ENCODE assay signal across 11 cellular contexts in the genomic region with DNA sequence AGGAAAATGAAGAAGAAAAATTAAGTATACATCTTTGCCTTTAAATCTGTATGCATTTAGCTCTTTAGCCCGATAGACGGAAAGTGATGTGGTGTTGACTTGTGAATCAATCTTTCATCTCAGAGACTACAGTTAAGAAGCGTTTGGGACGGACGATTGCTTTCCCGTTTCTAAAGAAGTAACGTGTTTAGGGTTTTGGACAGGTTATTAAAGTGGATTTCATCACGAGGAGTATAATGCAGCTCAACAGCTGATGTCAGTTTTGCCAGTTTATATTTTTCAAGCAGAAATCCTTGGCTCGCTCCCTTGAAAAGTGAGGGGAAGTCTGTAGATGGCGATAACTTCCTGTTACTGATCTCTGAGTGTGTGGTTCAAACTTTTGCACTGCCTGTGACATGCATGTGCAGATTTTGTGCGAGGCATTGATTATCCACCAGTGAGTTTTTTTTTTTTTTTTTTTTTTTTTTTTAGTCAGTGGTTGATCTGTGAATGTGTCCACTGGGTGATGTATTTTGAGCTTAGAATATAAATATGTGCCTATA. TPM values are rescaled to one million over a fixed set of nuclear protein-coding genes. Genes with fewer than 3 reads are reported as not detected.
DNase-seq lines count a peak whose midpoint lies in the region; ATAC-seq and TF ChIP-seq lines count a peak whose summit lies in the region.
"Had no signal": no experiment of that assay in that cellular context is flagged by ENCODE, and none has a peak within 500 bp of the region (broad histone marks: within the 10 kb centered on the region; RNA-seq: fewer than 3 reads in every experiment).

No MANE protein-coding gene starts in this region.

- intact Hi-C loops in heart right ventricle (cut with DNase I) (loop anchor here in 3 of 10 donors (10.0 kb wide), 2 partner anchors 572 to 632 kb away; no protein-coding TSS in a partner anchor), Right ventricle myocardium inferior (cut with DNase I) (no loop called here), vagina (cut with DNase I) (no loop called here)
- intact Hi-C loops in dendritic cell treated with granulocyte-macrophage colony-stimulating factor and Interleukin-4, amounts not matched to agents 40 ng/mL and 50 ng/mL, for 4 days (cut with micrococcal nuclease), result loop anchor here (10.0 kb wide), 1 partner anchor 418 kb away; no protein-coding TSS in a partner anchor

- H3K9me3 ChIP-seq in heart right ventricle (no peaks in the 10 kb centered on the region), mucosa of rectum (ENCODE audit: control insufficient read depth in 2 of 2, low read length in 2 of 2) (no peaks in the 10 kb centered on the region), vagina (no peaks in the 10 kb centered on the region)

- peaks cover 12% of the 10 kb centered on the region for H3K4me1 Mint-ChIP-seq in dendritic cell treated with granulocyte-macrophage colony-stimulating factor and Interleukin-4, amounts not matched to agents 40 ng/mL and 50 ng/mL, for 4 days (ENCODE audit: low read depth)
- H3K4me1 Mint-ChIP-seq in HFFc6 (ENCODE audit: low read depth), result no peaks in the 10 kb centered on the region

- no peak for TF ChIP-seq POLR2A in vagina (IDR thresholded peaks at IDR 0.05)

- H3K4me3 ChIP-seq in heart right ventricle, result peak overlapping the region in 8 of 10 donors; percentile 14 to 47 (median 38)
- H3K4me3 ChIP-seq in mucosa of rectum (ENCODE audit: low read length in 2 of 2), result peak overlapping the region; percentile 30 to 62
- H3K4me3 ChIP-seq in vagina, result peak overlapping the region; percentile 55 to 68
- H3K4me3 ChIP-seq: BLaER1 had no signal

- H3K9ac ChIP-seq in mucosa of rectum (ENCODE audit: low read depth in 1 of 2, low read length in 2 of 2), result no peak overlapping the region
- H3K9ac ChIP-seq: BLaER1 had no signal

- DNase-seq in heart right ventricle (no peak), Right ventricle myocardium inferior (ENCODE audit: missing footprints) (no peak), vagina (ENCODE audit: extremely low spot score in 2 of 2) (no peak), HFFc6 (no peak)
- DNase-seq: activated CD4-positive, alpha-beta T cell treated with anti-CD3 and anti-CD28 coated beads for 4 hours; IMR-90 had no signal

- H3K27me3 Mint-ChIP-seq in dendritic cell treated with granulocyte-macrophage colony-stimulating factor and Interleukin-4, amounts not matched to agents 40 ng/mL and 50 ng/mL, for 4 days, result peaks cover 59% of the 10 kb centered on the region
- H3K27me3 Mint-ChIP-seq in HFFc6 (ENCODE audit: insufficient read depth), result peaks cover 11% of the 10 kb centered on the region

- H3K4me3 Mint-ChIP-seq in dendritic cell treated with granulocyte-macrophage colony-stimulating factor and Interleukin-4, amounts not matched to agents 40 ng/mL and 50 ng/mL, for 4 days, result peak overlapping the region; percentile 39
- no peak overlapping the region for H3K4me3 Mint-ChIP-seq in HFFc6

- no peak overlapping the region for H3K27ac Mint-ChIP-seq in dendritic cell treated with granulocyte-macrophage colony-stimulating factor and Interleukin-4, amounts not matched to agents 40 ng/mL and 50 ng/mL, for 4 days
- H3K27ac Mint-ChIP-seq in HFFc6, result no peak overlapping the region

- 6 to 9% methylated on average over 11 of the region's 11 CpGs for WGBS in heart right ventricle, 2 donors

- H3K27ac ChIP-seq in heart right ventricle (no peak overlapping the region), mucosa of rectum (ENCODE audit: low read depth in 2 of 2, low read length in 2 of 2) (no peak overlapping the region), vagina (peak overlapping the region; percentile 60)
- H3K27ac ChIP-seq: BLaER1 had no signal

- peak in 1 of 8 donors; percentile 50 for ATAC-seq in heart right ventricle
- no peak for ATAC-seq in Right ventricle myocardium inferior
- ATAC-seq in GM21526 (IDR thresholded peaks at IDR 0.05; ENCODE audit: low FRiP score, unreplicated experiment), result no peak
- no peak for ATAC-seq in GM19467 (IDR thresholded peaks at IDR 0.05; ENCODE audit: unreplicated experiment)

- no peaks in the 10 kb centered on the region for H3K36me3 Mint-ChIP-seq in dendritic cell treated with granulocyte-macrophage colony-stimulating factor and Interleukin-4, amounts not matched to agents 40 ng/mL and 50 ng/mL, for 4 days (ENCODE audit: low read depth)
- H3K36me3 Mint-ChIP-seq in HFFc6 (ENCODE audit: low read depth), result no peaks in the 10 kb centered on the region

- no peaks in the 10 kb centered on the region for H3K9me3 Mint-ChIP-seq in dendritic cell treated with granulocyte-macrophage colony-stimulating factor and Interleukin-4, amounts not matched to agents 40 ng/mL and 50 ng/mL, for 4 days
- H3K9me3 Mint-ChIP-seq in HFFc6, result peaks cover 4% of the 10 kb centered on the region; the same call in 1 of the 2 replicates

- no peaks in the 10 kb centered on the region for H3K36me3 ChIP-seq in heart right ventricle
- no peaks in the 10 kb centered on the region for H3K36me3 ChIP-seq in mucosa of rectum (ENCODE audit: control insufficient read depth in 2 of 2, insufficient read depth in 2 of 2, low read length in 2 of 2)
- no peaks in the 10 kb centered on the region for H3K36me3 ChIP-seq in vagina
- H3K36me3 ChIP-seq: BLaER1 had no signal

- H3K4me1 ChIP-seq in heart right ventricle (peaks cover 0 to 12% (median 0%) of the 10 kb centered on the region in 9 donors), mucosa of rectum (ENCODE audit: control insufficient read depth in 2 of 2, insufficient read depth in 2 of 2, low read length in 2 of 2) (peaks cover 3% of the 10 kb centered on the region in 2 donors), vagina (peaks cover 6% of the 10 kb centered on the region)
- H3K4me1 ChIP-seq: BLaER1 had no signal

- no peak for TF ChIP-seq CTCF in heart right ventricle (IDR thresholded peaks at IDR 0.05)
- TF ChIP-seq CTCF in vagina (IDR thresholded peaks at IDR 0.05), result peak in 1 of 3 experiments; percentile 22
- no peak for TF ChIP-seq CTCF in HFFc6 (IDR thresholded peaks at IDR 0.05)

- H3K27me3 ChIP-seq in heart right ventricle (peaks cover 4 to 80% (median 67%) of the 10 kb centered on the region in 7 donors), mucosa of rectum (ENCODE audit: control insufficient read depth in 2 of 2, insufficient read depth in 2 of 2, low read length in 2 of 2) (peaks cover 27 to 32% of the 10 kb centered on the region in 2 donors), vagina (no peaks in the 10 kb centered on the region)
- H3K27me3 ChIP-seq: BLaER1 had no signal

RNA-seq across cellular contexts. Expression of a gene that starts 1.1 kb away (rescaled TPM):
- total RNA-seq in heart right ventricle (under 1 TPM; 0.04 to 0.90 (median 0.22) TPM), Right ventricle myocardium inferior (0.19 TPM), vagina (18.4 TPM)
- under 1 TPM; 0.07 to 0.13 TPM for polyA plus RNA-seq in heart right ventricle
- not detected for total RNA-seq in HFFc6 (2021; fragmentation: NEBNext Ultra II Directional; extraction: Animal tissue kit (Norgen Biotek cat#: 25700))
- total RNA-seq: IMR-90 had no signal
- polyA plus RNA-seq: IMR-90 had no signal

Comparison
In these comparisons a context has a peak if more than half of its experiments do, and no peak if none do; other contexts are left out.
1. RNA of a gene that starts 1.1 kb away (total RNA-seq): 18.4 TPM in vagina (single experiment); 0.04 to 0.90 TPM in heart right ventricle, 0.19 TPM in Right ventricle myocardium inferior (single experiment) and not detected in HFFc6; every median in the first group is over 10 times any median in the second.
2. Peak in every context shown above with its lines, with median percentiles within 50 percentile points of each other: H3K4me3 ChIP-seq.